Comparison of ENCODE assay signal across 1 cellular context in the genomic region with DNA sequence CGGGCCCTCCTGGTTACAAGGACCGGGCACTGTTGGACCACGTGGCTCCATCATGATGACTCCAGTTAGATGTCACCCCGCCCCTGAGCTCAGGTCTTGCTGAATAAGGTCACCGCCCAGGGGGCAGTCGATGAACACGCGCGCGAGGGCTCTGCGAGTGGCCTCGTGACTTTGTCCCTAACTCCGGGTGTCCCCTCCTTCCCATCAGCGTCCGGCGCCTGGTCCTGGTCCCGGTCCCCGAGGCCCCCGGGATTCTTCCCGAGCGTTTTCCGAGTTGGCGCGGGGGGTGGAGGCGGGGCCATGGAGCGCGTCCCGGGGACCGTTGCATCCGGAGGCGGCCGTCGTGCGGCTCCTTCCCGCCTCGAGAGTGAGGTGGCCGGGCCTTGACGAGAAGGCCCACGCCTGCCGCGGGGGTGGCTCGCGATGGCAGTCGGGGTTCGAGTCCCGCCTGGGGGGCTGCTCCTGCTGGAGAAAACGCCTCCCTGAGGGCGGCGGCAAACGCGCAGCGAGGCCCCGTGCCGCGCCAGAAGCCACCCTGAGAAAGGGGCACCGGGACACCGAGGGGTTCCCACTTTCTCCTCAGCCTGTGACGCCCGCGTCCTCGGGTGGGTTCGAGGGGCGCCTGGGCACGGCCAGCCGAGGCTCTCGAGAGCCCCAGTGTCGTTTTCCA.
TF ChIP-seq lines count a peak whose summit lies in the region.

No MANE protein-coding gene starts in this region.

TF ChIP-seq in GM23338, 12 proteins besides CTCF, POLR2A, EP300 and RAD21 (continued from another document):
- TF ChIP-seq, protein P1, sequence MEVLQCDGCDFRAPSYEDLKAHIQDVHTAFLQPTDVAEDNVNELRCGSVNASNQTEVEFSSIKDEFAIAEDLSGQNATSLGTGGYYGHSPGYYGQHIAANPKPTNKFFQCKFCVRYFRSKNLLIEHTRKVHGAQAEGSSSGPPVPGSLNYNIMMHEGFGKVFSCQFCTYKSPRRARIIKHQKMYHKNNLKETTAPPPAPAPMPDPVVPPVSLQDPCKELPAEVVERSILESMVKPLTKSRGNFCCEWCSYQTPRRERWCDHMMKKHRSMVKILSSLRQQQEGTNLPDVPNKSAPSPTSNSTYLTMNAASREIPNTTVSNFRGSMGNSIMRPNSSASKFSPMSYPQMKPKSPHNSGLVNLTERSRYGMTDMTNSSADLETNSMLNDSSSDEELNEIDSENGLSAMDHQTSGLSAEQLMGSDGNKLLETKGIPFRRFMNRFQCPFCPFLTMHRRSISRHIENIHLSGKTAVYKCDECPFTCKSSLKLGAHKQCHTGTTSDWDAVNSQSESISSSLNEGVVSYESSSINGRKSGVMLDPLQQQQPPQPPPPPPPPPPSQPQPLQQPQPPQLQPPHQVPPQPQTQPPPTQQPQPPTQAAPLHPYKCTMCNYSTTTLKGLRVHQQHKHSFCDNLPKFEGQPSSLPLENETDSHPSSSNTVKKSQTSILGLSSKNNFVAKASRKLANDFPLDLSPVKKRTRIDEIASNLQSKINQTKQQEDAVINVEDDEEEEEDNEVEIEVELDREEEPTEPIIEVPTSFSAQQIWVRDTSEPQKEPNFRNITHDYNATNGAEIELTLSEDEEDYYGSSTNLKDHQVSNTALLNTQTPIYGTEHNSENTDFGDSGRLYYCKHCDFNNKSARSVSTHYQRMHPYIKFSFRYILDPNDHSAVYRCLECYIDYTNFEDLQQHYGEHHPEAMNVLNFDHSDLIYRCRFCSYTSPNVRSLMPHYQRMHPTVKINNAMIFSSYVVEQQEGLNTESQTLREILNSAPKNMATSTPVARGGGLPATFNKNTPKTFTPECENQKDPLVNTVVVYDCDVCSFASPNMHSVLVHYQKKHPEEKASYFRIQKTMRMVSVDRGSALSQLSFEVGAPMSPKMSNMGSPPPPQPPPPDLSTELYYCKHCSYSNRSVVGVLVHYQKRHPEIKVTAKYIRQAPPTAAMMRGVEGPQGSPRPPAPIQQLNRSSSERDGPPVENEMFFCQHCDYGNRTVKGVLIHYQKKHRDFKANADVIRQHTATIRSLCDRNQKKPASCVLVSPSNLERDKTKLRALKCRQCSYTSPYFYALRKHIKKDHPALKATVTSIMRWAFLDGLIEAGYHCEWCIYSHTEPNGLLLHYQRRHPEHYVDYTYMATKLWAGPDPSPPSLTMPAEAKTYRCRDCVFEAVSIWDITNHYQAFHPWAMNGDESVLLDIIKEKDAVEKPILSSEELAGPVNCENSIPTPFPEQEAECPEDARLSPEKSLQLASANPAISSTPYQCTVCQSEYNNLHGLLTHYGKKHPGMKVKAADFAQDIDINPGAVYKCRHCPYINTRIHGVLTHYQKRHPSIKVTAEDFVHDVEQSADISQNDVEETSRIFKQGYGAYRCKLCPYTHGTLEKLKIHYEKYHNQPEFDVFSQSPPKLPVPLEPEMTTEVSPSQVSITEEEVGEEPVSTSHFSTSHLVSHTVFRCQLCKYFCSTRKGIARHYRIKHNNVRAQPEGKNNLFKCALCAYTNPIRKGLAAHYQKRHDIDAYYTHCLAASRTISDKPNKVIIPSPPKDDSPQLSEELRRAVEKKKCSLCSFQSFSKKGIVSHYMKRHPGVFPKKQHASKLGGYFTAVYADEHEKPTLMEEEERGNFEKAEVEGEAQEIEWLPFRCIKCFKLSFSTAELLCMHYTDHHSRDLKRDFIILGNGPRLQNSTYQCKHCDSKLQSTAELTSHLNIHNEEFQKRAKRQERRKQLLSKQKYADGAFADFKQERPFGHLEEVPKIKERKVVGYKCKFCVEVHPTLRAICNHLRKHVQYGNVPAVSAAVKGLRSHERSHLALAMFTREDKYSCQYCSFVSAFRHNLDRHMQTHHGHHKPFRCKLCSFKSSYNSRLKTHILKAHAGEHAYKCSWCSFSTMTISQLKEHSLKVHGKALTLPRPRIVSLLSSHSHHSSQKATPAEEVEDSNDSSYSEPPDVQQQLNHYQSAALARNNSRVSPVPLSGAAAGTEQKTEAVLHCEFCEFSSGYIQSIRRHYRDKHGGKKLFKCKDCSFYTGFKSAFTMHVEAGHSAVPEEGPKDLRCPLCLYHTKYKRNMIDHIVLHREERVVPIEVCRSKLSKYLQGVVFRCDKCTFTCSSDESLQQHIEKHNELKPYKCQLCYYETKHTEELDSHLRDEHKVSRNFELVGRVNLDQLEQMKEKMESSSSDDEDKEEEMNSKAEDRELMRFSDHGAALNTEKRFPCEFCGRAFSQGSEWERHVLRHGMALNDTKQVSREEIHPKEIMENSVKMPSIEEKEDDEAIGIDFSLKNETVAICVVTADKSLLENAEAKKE (CRISPR knock-in tag; IDR thresholded peaks at IDR 0.05) = no peak
- TF ChIP-seq STAT1 (IDR thresholded peaks at IDR 0.05; ENCODE audit: unreplicated experiment) (no peak), EZH2phosphoT487 (IDR thresholded peaks at IDR 0.05; ENCODE audit: unreplicated experiment) (no peak), ZNF114 (CRISPR knock-in tag; IDR thresholded peaks at IDR 0.05) (no peak)
TF ChIP-seq in GM23338: peak in this region for 0.
